In genomic region chr17:74568116-74568873, GRCh38 we compare ENCODE assay signal across 1 cellular context.
TF ChIP-seq lines count a peak whose summit lies in the region.

No MANE protein-coding gene starts in this region.

TF ChIP-seq in H1, 55 proteins besides CTCF, POLR2A, EP300 and RAD21:
- no peak for TF ChIP-seq CREB1 (IDR thresholded peaks at IDR 0.05)
- TF ChIP-seq POU5F1 (IDR thresholded peaks at IDR 0.05; ENCODE audit: low read depth, low read length): no peak
- no peak for TF ChIP-seq BCL11A (IDR thresholded peaks at IDR 0.05; ENCODE audit: low read depth in 2 of 2, low read length in 2 of 2)
- no peak for TF ChIP-seq HDAC2 (IDR thresholded peaks at IDR 0.05; ENCODE audit: borderline replicate concordance in 1 of 2, low read depth in 2 of 2, low read length in 2 of 2)
- TF ChIP-seq HDAC6 (IDR thresholded peaks at IDR 0.05; ENCODE audit: low read depth, low read length): no peak
- TF ChIP-seq SRF (IDR thresholded peaks at IDR 0.05; ENCODE audit: low read depth, low read length): no peak
- no peak for TF ChIP-seq TBP (IDR thresholded peaks at IDR 0.05; ENCODE audit: low read depth, low read length)
- no peak for TF ChIP-seq SAP30 (IDR thresholded peaks at IDR 0.05; ENCODE audit: insufficient read depth, insufficient replicate concordance, low read length)
- TF ChIP-seq CBX8 (IDR thresholded peaks at IDR 0.05; ENCODE audit: borderline replicate concordance, low read depth, low read length): no peak
- TF ChIP-seq RNF2 (IDR thresholded peaks at IDR 0.05; ENCODE audit: borderline replicate concordance, low read depth, low read length, missing control alignments, poor library complexity, severe bottlenecking): no peak
- TF ChIP-seq NANOG (IDR thresholded peaks at IDR 0.05; ENCODE audit: insufficient read depth, low read depth, low read length, poor library complexity, severe bottlenecking): no peak
- TF ChIP-seq E2F6 (IDR thresholded peaks at IDR 0.05): no peak
- no peak for TF ChIP-seq SUZ12 (IDR thresholded peaks at IDR 0.05; ENCODE audit: low read length)
- TF ChIP-seq TAF1 (IDR thresholded peaks at IDR 0.05; ENCODE audit: low read depth, low read length): no peak
